24 cellular contexts compared by ENCODE assay signal in the genomic region with DNA sequence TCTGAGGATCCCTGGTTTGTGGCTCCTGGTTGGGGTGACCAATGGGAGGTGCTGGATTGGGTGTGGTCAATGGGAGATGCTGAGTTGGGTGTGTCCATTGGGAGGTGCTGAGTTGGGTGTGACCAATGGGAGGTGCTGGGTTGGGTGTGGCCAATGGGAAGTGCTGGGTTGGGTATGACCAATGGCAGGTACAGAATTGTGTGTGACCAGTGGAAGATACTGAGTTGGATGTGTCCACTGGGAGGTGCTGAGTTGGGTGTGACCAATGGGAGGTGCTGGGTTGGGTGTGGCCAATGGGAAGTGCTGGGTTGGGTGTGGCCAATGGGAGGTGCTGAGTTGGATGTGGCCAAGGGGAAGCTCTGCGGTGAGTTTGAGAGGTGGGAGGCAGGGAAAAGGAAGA.
"Had no signal": no experiment of that assay in that cellular context is flagged by ENCODE, and none has a peak within 500 bp of the region (broad histone marks: within the 10 kb centered on the region; RNA-seq: fewer than 3 reads in every experiment).

No MANE protein-coding gene starts in this region.

- H3K36me3 Mint-ChIP-seq: mesothelial cell of epicardium, neural progenitor cell, type B pancreatic cell had no signal

- DNase-seq: activated CD4-positive, alpha-beta T cell treated with anti-CD3 and anti-CD28 coated beads, Interleukin-2, amount 10 ng/mL, durations not matched to agents 7 days and 5 days; activated CD8-positive, alpha-beta T cell treated with anti-CD3 and anti-CD28 coated beads for 36 hours; adrenal gland; brain microvascular endothelial cell; central memory CD4-positive, alpha-beta T cell; effector memory CD8-positive, alpha-beta T cell; head of caudate nucleus; hypothalamus; left ventricle myocardium inferior; naive thymus-derived CD8-positive, alpha-beta T cell; retina; sigmoid colon; stimulated activated CD4-positive, alpha-beta T cell treated with anti-CD3 and anti-CD28 coated beads, Interleukin-2, amount 100 ng/mL, for 48 hours; stimulated activated CD8-positive, alpha-beta memory T cell treated with anti-CD3 and anti-CD28 coated beads, Interleukin-4, amount 100 ng/mL, for 48 hours; stimulated activated naive B cell treated with anti-CD40 and anti-IgM and Interleukin-4, amounts not matched to agents 10 μg/mL and 1 μg/mL and 100 μg/mL, for 72 hours; T-helper 2 cell; testis had no signal

- H3K4me3 Mint-ChIP-seq: activated CD4-positive, alpha-beta T cell treated with anti-CD3 and anti-CD28 coated beads, Interleukin-2, amount 10 ng/mL, durations not matched to agents 7 days and 5 days; activated CD8-positive, alpha-beta T cell treated with anti-CD3 and anti-CD28 coated beads for 36 hours; effector memory CD8-positive, alpha-beta T cell; mesothelial cell of epicardium; naive thymus-derived CD8-positive, alpha-beta T cell; neural progenitor cell; stimulated activated naive B cell treated with anti-CD40 and anti-IgM and Interleukin-4, amounts not matched to agents 10 μg/mL and 1 μg/mL and 100 μg/mL, for 72 hours; type B pancreatic cell had no signal

- H3K9me3 Mint-ChIP-seq: activated CD8-positive, alpha-beta T cell treated with anti-CD3 and anti-CD28 coated beads for 36 hours had no signal

- H3K27ac Mint-ChIP-seq: activated CD4-positive, alpha-beta T cell treated with anti-CD3 and anti-CD28 coated beads, Interleukin-2, amount 10 ng/mL, durations not matched to agents 7 days and 5 days; activated CD8-positive, alpha-beta T cell treated with anti-CD3 and anti-CD28 coated beads for 36 hours; activated naive CD4-positive, alpha-beta T cell treated with anti-CD3 and anti-CD28 coated beads, Interleukin-2, amount 50 U/mL, for 72 hours; effector memory CD8-positive, alpha-beta T cell; mesothelial cell of epicardium; naive thymus-derived CD8-positive, alpha-beta T cell; neural progenitor cell; stimulated activated naive B cell treated with anti-CD40 and anti-IgM and Interleukin-4, amounts not matched to agents 10 μg/mL and 1 μg/mL and 100 μg/mL, for 72 hours; type B pancreatic cell had no signal

- H3K4me1 Mint-ChIP-seq: mesothelial cell of epicardium had no signal

- FAIRE-seq: colon, endothelial cell of umbilical vein, frontal cortex had no signal
